In the genomic region with DNA sequence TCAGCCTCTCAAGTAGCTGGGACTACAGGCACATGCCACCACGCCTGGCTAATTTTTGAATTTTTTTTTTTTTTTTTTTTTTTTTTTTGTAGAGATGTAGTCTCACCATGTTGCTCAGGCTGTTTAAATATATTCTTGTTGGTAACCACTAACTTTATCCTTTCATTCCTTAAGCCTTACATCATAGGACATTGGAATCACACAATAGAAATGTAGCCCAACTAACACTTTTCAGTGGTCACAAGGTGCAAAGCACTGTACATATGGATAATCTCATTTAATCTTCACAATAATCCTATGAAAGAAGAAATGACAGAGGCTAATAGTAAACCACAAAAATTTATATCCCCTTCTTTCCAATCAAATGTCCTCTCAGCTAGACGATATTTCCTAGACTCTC, we compare ENCODE assay signal across 30 cellular contexts.
"Had no signal": no experiment of that assay in that cellular context is flagged by ENCODE, and none has a peak within 500 bp of the region (broad histone marks: within the 10 kb centered on the region; RNA-seq: fewer than 3 reads in every experiment).

No MANE protein-coding gene starts in this region.

- H3K4me1 Mint-ChIP-seq: naive thymus-derived CD4-positive, alpha-beta T cell; stimulated activated naive B cell treated with anti-CD40 and anti-IgM and Interleukin-4, amounts not matched to agents 10 μg/mL and 1 μg/mL and 100 μg/mL, for 72 hours had no signal

- H3K27ac Mint-ChIP-seq: activated naive CD8-positive, alpha-beta T cell; activated T-cell treated with anti-CD3 and anti-CD28 coated beads, Interleukin-2, amount 50 U/mL, for 72 hours; effector memory CD8-positive, alpha-beta T cell; naive thymus-derived CD4-positive, alpha-beta T cell; progenitor cell of endocrine pancreas; stimulated activated naive B cell treated with anti-CD40 and anti-IgM and Interleukin-4, amounts not matched to agents 10 μg/mL and 1 μg/mL and 100 μg/mL, for 72 hours; T-helper 1 cell treated with Interleukin-12 subunit alpha and Interleukin-12 subunit beta and Interleukin-4 antibody, amounts not matched to agents 30 μg/mL and 1 μg/mL, for 36 hours had no signal

- H3K9me3 Mint-ChIP-seq: T-helper 1 cell treated with Interleukin-12 subunit alpha and Interleukin-12 subunit beta and Interleukin-4 antibody, amounts not matched to agents 30 μg/mL and 1 μg/mL, for 36 hours had no signal

- H3K27me3 Mint-ChIP-seq: activated naive CD8-positive, alpha-beta T cell; effector memory CD8-positive, alpha-beta T cell; naive thymus-derived CD4-positive, alpha-beta T cell; progenitor cell of endocrine pancreas; stimulated activated naive B cell treated with anti-CD40 and anti-IgM and Interleukin-4, amounts not matched to agents 10 μg/mL and 1 μg/mL and 100 μg/mL, for 72 hours had no signal

- H3K4me3 Mint-ChIP-seq: activated naive CD8-positive, alpha-beta T cell; activated T-cell treated with anti-CD3 and anti-CD28 coated beads, Interleukin-2, amount 50 U/mL, for 72 hours; effector memory CD8-positive, alpha-beta T cell; naive thymus-derived CD4-positive, alpha-beta T cell; stimulated activated naive B cell treated with anti-CD40 and anti-IgM and Interleukin-4, amounts not matched to agents 10 μg/mL and 1 μg/mL and 100 μg/mL, for 72 hours; T-helper 1 cell treated with Interleukin-12 subunit alpha and Interleukin-12 subunit beta and Interleukin-4 antibody, amounts not matched to agents 30 μg/mL and 1 μg/mL, for 36 hours had no signal

- FAIRE-seq: keratinocyte, TTC549 had no signal

- H3K36me3 Mint-ChIP-seq: activated naive CD8-positive, alpha-beta T cell; naive thymus-derived CD4-positive, alpha-beta T cell; stimulated activated naive B cell treated with anti-CD40 and anti-IgM and Interleukin-4, amounts not matched to agents 10 μg/mL and 1 μg/mL and 100 μg/mL, for 72 hours had no signal

- ATAC-seq: activated T-cell treated with anti-CD3 and anti-CD28 coated beads, Interleukin-2, amount 50 U/mL, for 72 hours; effector memory CD8-positive, alpha-beta T cell; gastroesophageal sphincter; left colon; naive thymus-derived CD4-positive, alpha-beta T cell; stimulated activated naive B cell treated with anti-CD40 and anti-IgM and Interleukin-4, amounts not matched to agents 10 μg/mL and 1 μg/mL and 100 μg/mL, for 72 hours had no signal

- DNase-seq: activated CD4-positive, alpha-beta T cell treated with anti-CD3 and anti-CD28 coated beads, Interleukin-2, amount 50 U/mL, for 1 hour; activated CD4-positive, CD25-positive, alpha-beta regulatory T cell treated with anti-CD3 and anti-CD28 coated beads, Interleukin-2, amount 50 U/mL, for 72 hours; activated naive CD4-positive, alpha-beta T cell; activated T-cell treated with anti-CD3 and anti-CD28 coated beads for 4 hours; activated T-cell treated with anti-CD3 and anti-CD28 coated beads, Interleukin-2, amount 50 U/mL, for 72 hours; aorta; caudate nucleus; cortex of kidney; effector memory CD8-positive, alpha-beta T cell; erythroblast; head of caudate nucleus; hippocampal formation; left colon; mammary epithelial cell; naive thymus-derived CD4-positive, alpha-beta T cell; ovary; retina; sigmoid colon; stimulated activated CD4-positive, alpha-beta T cell treated with anti-CD3 and anti-CD28 coated beads, Interleukin-1b, Interleukin-23, amount 100 ng/mL, for 48 hours; stimulated activated naive B cell treated with anti-CD40 and anti-IgM and Interleukin-4, amounts not matched to agents 10 μg/mL and 1 μg/mL and 100 μg/mL, for 72 hours; stomach; T-helper 9 cell; thyroid gland; WERI-Rb-1 had no signal
